In the genomic region with DNA sequence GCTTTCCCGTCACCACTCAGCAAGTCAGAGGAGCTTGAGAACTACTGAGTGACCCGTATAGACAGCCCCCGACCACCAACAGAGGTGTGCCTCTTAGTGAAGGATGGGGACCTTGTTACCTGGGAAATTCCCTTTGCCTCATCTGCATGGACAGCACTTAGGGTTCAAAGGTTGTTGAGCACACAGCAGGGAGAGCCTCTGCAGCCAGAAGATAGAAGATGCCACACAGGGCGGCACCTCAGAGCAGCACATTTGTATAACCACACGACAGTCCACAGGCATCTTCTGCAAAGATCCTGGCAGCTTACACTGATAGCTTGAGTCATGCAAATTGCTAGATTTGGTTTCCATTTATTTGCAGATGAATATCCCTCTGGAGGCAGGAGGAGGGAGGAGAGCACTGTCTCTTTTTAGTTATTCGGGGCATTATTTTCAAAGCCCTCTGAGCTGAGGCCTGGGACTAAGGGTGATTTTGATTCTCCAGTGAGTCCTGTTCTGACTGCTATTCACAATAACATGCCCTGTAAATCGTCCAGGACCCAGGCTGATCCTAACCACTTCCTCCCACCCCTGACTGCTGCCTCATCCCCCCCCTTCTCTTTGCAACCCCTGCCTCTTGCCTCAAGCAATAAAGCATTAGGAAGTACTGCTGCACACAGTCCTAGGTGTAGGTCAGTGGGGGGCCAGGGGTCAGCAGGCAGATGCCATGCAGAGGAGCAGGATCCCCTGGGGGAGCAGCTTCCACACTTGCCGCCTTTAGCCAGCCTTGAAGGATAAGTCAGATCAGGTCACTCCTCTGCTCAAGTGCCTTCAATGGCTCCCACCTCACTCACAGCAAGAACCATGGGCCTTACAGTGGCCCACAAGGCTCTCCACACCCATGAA, we compare ENCODE assay signal across 9 cellular contexts. TPM values are rescaled to one million over a fixed set of nuclear protein-coding genes. Genes with fewer than 3 reads are reported as not detected.
DNase-seq lines count a peak whose midpoint lies in the region; ATAC-seq and TF ChIP-seq lines count a peak whose summit lies in the region.
"Had no signal": no experiment of that assay in that cellular context is flagged by ENCODE, and none has a peak within 500 bp of the region (broad histone marks: within the 10 kb centered on the region; RNA-seq: fewer than 3 reads in every experiment).

No MANE protein-coding gene starts in this region.

- no peak for TF ChIP-seq CTCF in omental fat pad (IDR thresholded peaks at IDR 0.05)
- no peak for TF ChIP-seq CTCF in GM13976 (IDR thresholded peaks at IDR 0.05; ENCODE audit: borderline replicate concordance, control extremely low read depth, extremely low read depth, insufficient read depth, missing control alignments)

- peak; percentile 68 for ATAC-seq in GM19463 (IDR thresholded peaks at IDR 0.05; ENCODE audit: unreplicated experiment)
- no peak for ATAC-seq in GM21528 (IDR thresholded peaks at IDR 0.05; ENCODE audit: low FRiP score, unreplicated experiment)
- ATAC-seq in omental fat pad (ENCODE audit: low FRiP score), result no peak

- in situ Hi-C loops in GM13976 (cut with MboI; ENCODE audit: low sequenced_read_pairs, unreplicated experiment), result no loop called here

- peak; percentile 68 for DNase-seq in NOMO-1 treated with DMSO at 0.1 percent for 48 hours (lab: John Stamatoyannopoulos, UW; ENCODE audit: unreplicated experiment)
- peak; percentile 31 for DNase-seq in activated naive CD4-positive, alpha-beta T cell treated with Interleukin-2 at 50 U/mL for 16 hours
- peak; percentile 22 for DNase-seq in stimulated activated CD4-positive, alpha-beta T cell treated with anti-CD3 and anti-CD28 coated beads, Interleukin-4, amount 100 ng/mL, for 1 hour
- DNase-seq in kidney glomerular epithelial cell (lab: John Stamatoyannopoulos, UW), result no peak
- no peak for DNase-seq in omental fat pad (ENCODE audit: low spot score)
- DNase-seq in GM13976 (ENCODE audit: low spot score), result no peak

RNA-seq across cellular contexts. Expression of gene INMT, which starts 24.6 kb away (rescaled TPM):
- 100 to 1,000 TPM; 156 to 545 (median 222) TPM for total RNA-seq in omental fat pad

RNA-seq across cellular contexts. Expression of gene MINDY4, which starts 43.9 kb away (rescaled TPM):
- total RNA-seq in omental fat pad, result 10 to 100 TPM; 11.0 to 30.9 (median 18.9) TPM

RNA-seq across cellular contexts. Expression of gene CRHR2, which starts 45.0 kb away (rescaled TPM):
- under 1 TPM in 1 of 4 donors, not detected in 3; 0.95 TPM for total RNA-seq in omental fat pad
- total RNA-seq: glomerular endothelial cell had no signal

Comparison
In these comparisons a context has a peak if more than half of its experiments do, and no peak if none do; other contexts are left out.
1. DNase-seq: peak in NOMO-1 treated with DMSO at 0.1 percent for 48 hours (single experiment), activated naive CD4-positive, alpha-beta T cell treated with Interleukin-2 at 50 U/mL for 16 hours (single experiment) and stimulated activated CD4-positive, alpha-beta T cell treated with anti-CD3 and anti-CD28 coated beads, Interleukin-4, amount 100 ng/mL, for 1 hour (single experiment); none in kidney glomerular epithelial cell (single experiment), omental fat pad (single experiment) and GM13976 (single experiment).